8 cellular contexts compared by ENCODE assay signal in the genomic region with DNA sequence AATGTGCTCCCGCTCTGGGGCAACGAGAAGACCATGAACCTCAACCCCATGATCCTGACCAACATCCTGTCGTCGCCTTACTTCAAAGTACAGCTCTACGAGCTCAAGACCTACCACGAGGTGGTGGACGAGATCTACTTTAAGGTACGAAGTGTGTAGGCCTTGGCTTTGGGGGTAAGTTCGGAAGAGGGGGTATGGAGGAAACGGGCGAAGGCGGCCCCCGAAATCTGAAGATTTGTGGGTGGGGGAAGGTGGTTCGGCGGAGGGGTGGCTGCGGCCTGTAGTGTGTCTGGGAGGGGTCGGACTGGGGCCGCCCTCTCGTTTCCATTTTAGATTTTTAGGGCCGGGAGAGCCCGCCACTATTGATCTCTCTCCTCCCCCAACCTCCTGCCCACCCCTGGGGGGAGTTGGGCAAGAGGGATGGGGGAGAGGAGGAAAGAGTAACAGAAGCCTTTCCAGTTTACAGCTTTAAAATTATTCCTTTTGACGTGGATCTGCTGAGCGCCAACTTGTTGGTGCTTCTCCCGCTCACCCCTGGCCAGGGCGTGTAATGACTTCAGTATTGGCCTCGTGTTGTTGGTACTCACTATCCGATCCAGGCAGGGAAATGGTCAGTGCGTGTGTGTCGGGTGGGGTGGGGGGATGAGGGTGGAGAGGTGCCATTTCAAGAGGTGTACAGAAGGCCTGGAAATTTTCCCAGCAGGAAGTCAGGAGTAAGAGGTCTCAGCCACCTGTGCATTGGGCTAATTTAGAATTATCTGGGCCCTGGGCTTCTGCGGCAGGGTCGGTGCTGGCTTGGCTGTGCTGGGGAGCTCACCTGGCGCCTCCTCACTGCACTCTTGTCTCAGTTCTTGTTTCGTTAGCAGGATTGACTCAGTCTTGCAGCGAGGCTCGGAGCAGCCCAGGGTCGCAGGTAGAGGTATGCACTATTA. TPM values are rescaled to one million over a fixed set of nuclear protein-coding genes. Genes with fewer than 3 reads are reported as not detected.
DNase-seq lines count a peak whose midpoint lies in the region; ATAC-seq and TF ChIP-seq lines count a peak whose summit lies in the region.

No MANE protein-coding gene starts in this region.

- H3K36me3 Mint-ChIP-seq in CD8-positive, alpha-beta memory T cell: peaks cover 13 to 56% (median 14%) of the 10 kb centered on the region in 3 donors
- peaks cover 23% of the 10 kb centered on the region for H3K36me3 Mint-ChIP-seq in nephron progenitor cell (ENCODE audit: low read depth)

- peak; percentile 49 for ATAC-seq in GM19452 (IDR thresholded peaks at IDR 0.05; ENCODE audit: unreplicated experiment)
- ATAC-seq in HG03571 (IDR thresholded peaks at IDR 0.05; ENCODE audit: unreplicated experiment): peak; percentile 49

- CTCF ChIA-PET in CD8-positive, alpha-beta memory T cell (lab: Charles Lee): interaction anchor here (0.6 to 5.4 kb wide), 32 partner anchors 10 to 407 kb away, joined by 3 to 134 read pairs (median 4); a partner anchor contains a TSS

- H3K4me1 Mint-ChIP-seq in CD8-positive, alpha-beta memory T cell: peaks cover 44 to 59% (median 53%) of the 10 kb centered on the region in 3 donors
- H3K4me1 Mint-ChIP-seq in nephron progenitor cell: peaks cover 33% of the 10 kb centered on the region

- H3K9me3 ChIP-seq in CD8-positive, alpha-beta memory T cell (ENCODE audit: low read length): no peaks in the 10 kb centered on the region
- no peaks in the 10 kb centered on the region for H3K9me3 ChIP-seq in esophagus squamous epithelium

- H3K4me1 ChIP-seq in CD8-positive, alpha-beta memory T cell (ENCODE audit: insufficient read depth, low read length): peaks cover 49% of the 10 kb centered on the region
- peaks cover 7 to 48% (median 15%) of the 10 kb centered on the region in 3 donors for H3K4me1 ChIP-seq in esophagus squamous epithelium

- POLR2A ChIA-PET in CD8-positive, alpha-beta memory T cell (lab: Charles Lee): interaction anchor here (0.6 to 4.8 kb wide), 24 partner anchors 11 to 791 kb away, joined by 3 to 161 read pairs (median 5); a partner anchor contains a TSS

- peaks cover 27% of the 10 kb centered on the region for H3K36me3 ChIP-seq in CD8-positive, alpha-beta memory T cell (ENCODE audit: insufficient read depth, low read length)
- peaks cover 0 to 28% (median 7%) of the 10 kb centered on the region in 3 donors for H3K36me3 ChIP-seq in esophagus squamous epithelium

- H3K4me3 ChIP-seq in CD8-positive, alpha-beta memory T cell (ENCODE audit: low read length): peak overlapping the region; percentile 97
- peak overlapping the region; percentile 75 to 92 (median 88) for H3K4me3 ChIP-seq in esophagus squamous epithelium

- peak overlapping the region; percentile 91 to 100 (median 93) for H3K4me3 Mint-ChIP-seq in CD8-positive, alpha-beta memory T cell
- H3K4me3 Mint-ChIP-seq in nephron progenitor cell: peak overlapping the region; percentile 97

- peak; percentile 70 to 93 (median 91) for DNase-seq in CD8-positive, alpha-beta memory T cell
- peak; percentile 73 for DNase-seq in NOMO-1 treated with DMSO at 0.1 percent for 48 hours (lab: John Stamatoyannopoulos, UW; ENCODE audit: unreplicated experiment)
- peak; percentile 70 to 80 for DNase-seq in activated T-cell treated with anti-CD3 and anti-CD28 coated beads, Interleukin-2, amount 50 U/mL, for 48 hours
- no peak for DNase-seq in esophagus squamous epithelium (lab: John Stamatoyannopoulos, UW)
- DNase-seq in nephron progenitor cell: peak; percentile 27
- peak in 27 of 49 donors; percentile 19 to 78 (median 55) for DNase-seq in substantia nigra (lab: John Stamatoyannopoulos, UW)

- H3K27me3 ChIP-seq in CD8-positive, alpha-beta memory T cell (ENCODE audit: insufficient read depth, low read length, poor library complexity, severe bottlenecking): no peaks in the 10 kb centered on the region
- H3K27me3 ChIP-seq in esophagus squamous epithelium: no peaks in the 10 kb centered on the region

- TF ChIP-seq CTCF in esophagus squamous epithelium (IDR thresholded peaks at IDR 0.05) (peak in 2 of 6 experiments; percentile 10 to 20), nephron progenitor cell (IDR thresholded peaks at IDR 0.05) (no peak)

- no peaks in the 10 kb centered on the region for H3K9me3 Mint-ChIP-seq in CD8-positive, alpha-beta memory T cell
- H3K9me3 Mint-ChIP-seq in nephron progenitor cell: no peaks in the 10 kb centered on the region

- TF ChIP-seq POLR2A in esophagus squamous epithelium (IDR thresholded peaks at IDR 0.05): peak in 1 of 4 donors; percentile 10

- H3K27me3 Mint-ChIP-seq in CD8-positive, alpha-beta memory T cell: no peaks in the 10 kb centered on the region
- H3K27me3 Mint-ChIP-seq in nephron progenitor cell (ENCODE audit: low read depth, poor library complexity): peaks cover 18% of the 10 kb centered on the region

- peak overlapping the region; percentile 91 to 100 (median 98) for H3K27ac Mint-ChIP-seq in CD8-positive, alpha-beta memory T cell
- peak overlapping the region; percentile 100 for H3K27ac Mint-ChIP-seq in nephron progenitor cell

- H3K27ac ChIP-seq in CD8-positive, alpha-beta memory T cell (ENCODE audit: low read depth, low read length): peak overlapping the region; percentile 96
- peak overlapping the region; percentile 95 to 99 (median 98) for H3K27ac ChIP-seq in esophagus squamous epithelium
- peak overlapping the region; percentile 96 for H3K27ac ChIP-seq in substantia nigra (ENCODE audit: low read depth, low read length, poor library complexity, severe bottlenecking)

- WGBS in esophagus squamous epithelium, 2 donors: 0% methylated on average over 17 to 25 of the region's 36 CpGs

- intact Hi-C loops in esophagus squamous epithelium (cut with DNase I): no loop called here

RNA-seq across cellular contexts. Expression of a gene that starts 0.9 kb away (rescaled TPM):
- 10 to 100 TPM; 74.8 to 78.1 TPM for total RNA-seq in CD8-positive, alpha-beta memory T cell
- polyA plus RNA-seq in CD8-positive, alpha-beta memory T cell: 32.3 TPM
- total RNA-seq in esophagus squamous epithelium: 10 to 100 TPM; 14.4 to 38.1 (median 27.2) TPM

RNA-seq across cellular contexts. Expression of a gene that starts 19.7 kb away (rescaled TPM):
- total RNA-seq in CD8-positive, alpha-beta memory T cell: under 1 TPM in 1 of 2 experiments, not detected in 1; 0.09 TPM
- polyA plus RNA-seq in CD8-positive, alpha-beta memory T cell: not detected
- total RNA-seq in esophagus squamous epithelium: not detected

RNA-seq across cellular contexts. Expression of a gene that starts 32.1 kb away (rescaled TPM):
- total RNA-seq in CD8-positive, alpha-beta memory T cell: 10 to 100 TPM; 29.6 to 31.3 TPM
- 55.2 TPM for polyA plus RNA-seq in CD8-positive, alpha-beta memory T cell
- total RNA-seq in esophagus squamous epithelium: 1 to 10 TPM in 3 of 4 donors, under 1 TPM in 1; 0.80 to 4.6 (median 2.0) TPM

RNA-seq across cellular contexts. Expression of a gene that starts 53.5 kb away (rescaled TPM):
- 10 to 100 TPM; 43.2 to 43.3 TPM for total RNA-seq in CD8-positive, alpha-beta memory T cell
- 54.8 TPM for polyA plus RNA-seq in CD8-positive, alpha-beta memory T cell
- 10 to 100 TPM; 31.3 to 79.9 (median 45.3) TPM for total RNA-seq in esophagus squamous epithelium

Comparison
In these comparisons a context has a peak if more than half of its experiments do, and no peak if none do; other contexts are left out.
1. RNA of a gene that starts 32.1 kb away (total RNA-seq): 29.6 to 31.3 TPM in CD8-positive, alpha-beta memory T cell; 0.80 to 4.6 TPM in esophagus squamous epithelium; every median in the first group is over 4 times any median in the second.
2. Peak in every context shown above with its lines, with median percentiles within 50 percentile points of each other: H3K27ac ChIP-seq.